In the genomic region with DNA sequence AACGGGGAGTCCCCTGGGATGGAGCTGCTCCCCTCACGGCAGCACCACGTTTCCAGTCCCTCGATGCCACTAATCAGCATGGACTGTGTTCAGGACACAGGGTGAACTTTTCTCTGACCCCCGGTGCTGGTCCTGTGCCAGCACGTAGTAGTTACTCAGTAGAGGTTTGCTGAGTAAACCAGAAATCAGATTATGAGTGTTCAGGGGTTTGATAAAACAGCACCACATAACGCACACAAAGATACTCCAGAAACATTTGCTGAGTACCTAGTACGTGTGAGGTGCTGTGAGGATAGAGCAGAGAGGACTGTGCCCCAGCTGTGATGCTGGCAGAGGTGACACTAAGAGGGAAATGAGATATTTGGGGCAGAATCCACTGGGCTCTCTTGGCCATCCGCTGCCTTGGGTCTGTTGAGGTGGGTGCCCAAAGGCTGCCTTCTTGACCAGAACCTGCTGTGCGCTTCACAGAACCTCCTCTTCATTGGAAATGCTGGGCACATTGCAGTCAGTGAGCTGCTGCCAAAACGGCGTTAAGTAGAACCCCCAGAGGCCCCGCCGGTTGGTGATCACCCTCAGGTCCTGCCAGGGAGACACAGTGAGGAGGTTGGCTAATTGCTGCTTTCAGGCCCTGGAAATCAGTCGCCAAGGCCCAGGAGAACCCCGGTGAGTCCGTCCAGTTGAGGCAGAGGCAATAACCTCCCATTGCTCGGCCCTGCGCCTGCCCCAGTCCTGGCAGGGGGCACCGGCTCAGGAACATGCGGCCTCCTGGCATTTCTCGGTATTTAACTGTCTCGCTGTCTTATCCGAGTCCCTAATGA, we compare ENCODE assay signal across 13 cellular contexts. TPM values are rescaled to one million over a fixed set of nuclear protein-coding genes. Genes with fewer than 3 reads are reported as not detected.
A peak's percentile ranks its signal among the peaks of the same experiment; 100 is the strongest.
DNase-seq lines count a peak whose midpoint lies in the region; ATAC-seq, FAIRE-seq and TF ChIP-seq lines count a peak whose summit lies in the region.
"Had no signal": no experiment of that assay in that cellular context is flagged by ENCODE, and none has a peak within 500 bp of the region (broad histone marks: within the 10 kb centered on the region; RNA-seq: fewer than 3 reads in every experiment).

No MANE protein-coding gene starts in this region.

- ATAC-seq in GM18861 (IDR thresholded peaks at IDR 0.05; ENCODE audit: unreplicated experiment): peak; percentile 80
- peak; percentile 53 for ATAC-seq in HG02938 (IDR thresholded peaks at IDR 0.05; ENCODE audit: unreplicated experiment)

- H3K27ac ChIP-seq in left ventricle myocardium inferior (replicated peaks) (peak overlapping the region; percentile 92), small intestine (ENCODE audit: low read depth in 1 of 2, low read length in 1 of 2) (no peak overlapping the region)
- H3K27ac ChIP-seq: parathyroid adenoma had no signal

- H3K4me3 ChIP-seq in GM06990 (replicated peaks; ENCODE audit: low read depth, low read length) (no peak overlapping the region), left ventricle myocardium inferior (no peak overlapping the region), small intestine (ENCODE audit: low read depth in 1 of 2, low read length in 2 of 2) (no peak overlapping the region)
- H3K4me3 ChIP-seq: adrenal gland had no signal

- H3K9me3 ChIP-seq in left ventricle myocardium inferior (replicated peaks) (no peaks in the 10 kb centered on the region), small intestine (ENCODE audit: control insufficient read depth, low read depth) (no peaks in the 10 kb centered on the region)
- H3K9me3 ChIP-seq: adrenal gland had no signal

- no peak for FAIRE-seq in small intestine (lab: Jason Lieb, UNC)

- H3K36me3 ChIP-seq in GM06990 (ENCODE audit: control insufficient read depth, insufficient read depth, low read length) (no peaks in the 10 kb centered on the region), left ventricle myocardium inferior (peaks cover 47% of the 10 kb centered on the region), small intestine (ENCODE audit: control insufficient read depth in 2 of 2, insufficient read depth in 2 of 2, low read length in 2 of 2) (peaks cover 0 to 3% of the 10 kb centered on the region in 2 donors)

- TF ChIP-seq CTCF in GM06990 (IDR thresholded peaks at IDR 0.05; ENCODE audit: insufficient read depth, low read length, poor library complexity, severe bottlenecking) (no peak), left ventricle myocardium inferior (IDR thresholded peaks at IDR 0.05; ENCODE audit: borderline replicate concordance) (no peak)

- no peaks in the 10 kb centered on the region for H3K27me3 ChIP-seq in GM06990 (replicated peaks; ENCODE audit: control insufficient read depth, insufficient read depth, low read length)
- H3K27me3 ChIP-seq in left ventricle myocardium inferior (ENCODE audit: low read depth): no peaks in the 10 kb centered on the region
- H3K27me3 ChIP-seq in small intestine (ENCODE audit: control insufficient read depth in 2 of 2, insufficient read depth in 2 of 2, low read length in 2 of 2): no peaks in the 10 kb centered on the region
- H3K27me3 ChIP-seq: adrenal gland had no signal

- intact Hi-C loops in left ventricle myocardium inferior (cut with micrococcal nuclease): loop anchor here (10.0 kb wide), 1 partner anchor 46 kb away; the partner anchor contains the start of gene NEURL1B

- WGBS in small intestine, 3 donors: 85 to 91% (median 86%) methylated on average over 24 of the region's 24 CpGs

- H3K4me1 ChIP-seq in left ventricle myocardium inferior (peaks cover 99% of the 10 kb centered on the region), small intestine (ENCODE audit: control insufficient read depth in 2 of 2, insufficient read depth in 1 of 2, low read depth in 1 of 2, low read length in 1 of 2) (peaks cover 2 to 8% of the 10 kb centered on the region in 2 donors)

- DNase-seq in GM06990 (ENCODE audit: extremely low read depth, insufficient read length) (peak; percentile 48), left ventricle myocardium inferior (no peak), NOMO-1 treated with dmso at 0.1 percent for 144 hours (lab: John Stamatoyannopoulos, UW; ENCODE audit: unreplicated experiment) (no peak), ecto neural progenitor cell (ENCODE audit: low spot score) (no peak), cerebellar nuclear complex (lab: John Stamatoyannopoulos, UW) (no peak), small intestine (no peak)
- DNase-seq: adrenal gland; effector memory CD4-positive, alpha-beta T cell; glutamatergic neuron; NCI-H226 had no signal

RNA-seq across cellular contexts. Expression of gene NEURL1B, which starts 49.4 kb away (rescaled TPM):
- 24.0 TPM for total RNA-seq in left ventricle myocardium inferior
- polyA plus RNA-seq in small intestine: 10 to 100 TPM in 1 of 3 donors, 1 to 10 TPM in 2; 2.7 to 17.8 (median 4.1) TPM
